Comparison of ENCODE assay signal across 10 cellular contexts in genomic region chr2:159612255-159612901, GRCh38. TPM values are rescaled to one million over a fixed set of nuclear protein-coding genes. Genes with fewer than 3 reads are reported as not detected.
DNase-seq lines count a peak whose midpoint lies in the region; ATAC-seq, FAIRE-seq and TF ChIP-seq lines count a peak whose summit lies in the region.
"Had no signal": no experiment of that assay in that cellular context is flagged by ENCODE, and none has a peak within 500 bp of the region (broad histone marks: within the 10 kb centered on the region; RNA-seq: fewer than 3 reads in every experiment).

No MANE protein-coding gene starts in this region.

- DNase-seq in DMS79 (lab: John Stamatoyannopoulos, UW) (peak; percentile 49), NCI-H1930 (lab: John Stamatoyannopoulos, UW) (peak; percentile 11 to 40), bronchial epithelial cell (ENCODE audit: low read depth) (peak; percentile 37), myocyte (ENCODE audit: low read depth) (peak; percentile 65), mesenteric fat pad (ENCODE audit: low spot score) (no peak), SHP77 treated with DMSO at 0.1 percent for 48 hours (lab: John Stamatoyannopoulos, UW) (no peak)
- DNase-seq in stimulated activated naive CD4-positive, alpha-beta T cell treated with Interleukin-2 at 50 U/mL for 16 hours (lab: John Stamatoyannopoulos, UW), result no peak
- no peak for DNase-seq in stimulated activated naive B cell treated with anti-CD40 and anti-IgM and Interleukin-4, amounts not matched to agents 10 μg/mL and 1 μg/mL and 100 μg/mL, for 72 hours
- DNase-seq: T-cell had no signal

- no peaks in the 10 kb centered on the region for H3K36me3 Mint-ChIP-seq in stimulated activated naive B cell treated with anti-CD40 and anti-IgM and Interleukin-4, amounts not matched to agents 10 μg/mL and 1 μg/mL and 100 μg/mL, for 72 hours

- H3K27me3 Mint-ChIP-seq in stimulated activated naive B cell treated with anti-CD40 and anti-IgM and Interleukin-4, amounts not matched to agents 10 μg/mL and 1 μg/mL and 100 μg/mL, for 72 hours, result no peaks in the 10 kb centered on the region

- peaks cover 11 to 20% of the 10 kb centered on the region in 2 donors for H3K4me1 Mint-ChIP-seq in stimulated activated naive B cell treated with anti-CD40 and anti-IgM and Interleukin-4, amounts not matched to agents 10 μg/mL and 1 μg/mL and 100 μg/mL, for 72 hours

- no peak for TF ChIP-seq CTCF in bronchial epithelial cell (IDR thresholded peaks at IDR 0.05; ENCODE audit: insufficient read depth, low read length, severe bottlenecking)

- H3K36me3 ChIP-seq in bronchial epithelial cell (ENCODE audit: control insufficient read depth, insufficient read depth, low read length), result no peaks in the 10 kb centered on the region

- H3K27me3 ChIP-seq in bronchial epithelial cell (ENCODE audit: control insufficient read depth, insufficient read depth, low read length), result no peaks in the 10 kb centered on the region

- H3K4me3 ChIP-seq in bronchial epithelial cell (ENCODE audit: low read depth, low read length), result no peak overlapping the region

- no peak overlapping the region for H3K4me3 Mint-ChIP-seq in stimulated activated naive B cell treated with anti-CD40 and anti-IgM and Interleukin-4, amounts not matched to agents 10 μg/mL and 1 μg/mL and 100 μg/mL, for 72 hours
- H3K4me3 Mint-ChIP-seq: stimulated activated naive CD8-positive, alpha-beta T cell treated with anti-CD3 and anti-CD28 coated beads, Interleukin-15, Interleukin-2, amounts not matched to agents 100 ng/mL and 50 ng/mL, for 24 hours; T-cell had no signal

- no peak for ATAC-seq in stimulated activated naive B cell treated with anti-CD40 and anti-IgM and Interleukin-4, amounts not matched to agents 10 μg/mL and 1 μg/mL and 100 μg/mL, for 72 hours (replicated peaks)
- ATAC-seq: T-cell had no signal

- no peak overlapping the region for H3K27ac Mint-ChIP-seq in stimulated activated naive B cell treated with anti-CD40 and anti-IgM and Interleukin-4, amounts not matched to agents 10 μg/mL and 1 μg/mL and 100 μg/mL, for 72 hours
- H3K27ac Mint-ChIP-seq: stimulated activated naive CD8-positive, alpha-beta T cell treated with anti-CD3 and anti-CD28 coated beads, Interleukin-15, Interleukin-2, amounts not matched to agents 100 ng/mL and 50 ng/mL, for 24 hours; T-cell had no signal

- no peak for FAIRE-seq in bronchial epithelial cell (lab: Jason Lieb, UNC)

- no peaks in the 10 kb centered on the region for H3K9me3 Mint-ChIP-seq in stimulated activated naive B cell treated with anti-CD40 and anti-IgM and Interleukin-4, amounts not matched to agents 10 μg/mL and 1 μg/mL and 100 μg/mL, for 72 hours
- H3K9me3 Mint-ChIP-seq: stimulated activated naive CD8-positive, alpha-beta T cell treated with anti-CD3 and anti-CD28 coated beads, Interleukin-15, Interleukin-2, amounts not matched to agents 100 ng/mL and 50 ng/mL, for 24 hours; T-cell had no signal

RNA-seq across cellular contexts. Expression of gene BAZ2B, which starts 4.0 kb away (rescaled TPM):
- 37.4 and 51.0 TPM in 2 replicates for total RNA-seq in bronchial epithelial cell
- total RNA-seq in myocyte, result 66.8 and 67.7 TPM in 2 replicates
- polyA plus RNA-seq in myocyte (2012), result 16.0 TPM
- total RNA-seq in mesenteric fat pad, result 55.6 TPM

Comparison
In these comparisons a context has a peak if more than half of its experiments do, and no peak if none do; other contexts are left out.
1. DNase-seq: peak in DMS79 (single experiment), NCI-H1930 (2 of 2), bronchial epithelial cell (single experiment) and myocyte (single experiment); none in mesenteric fat pad (single experiment), stimulated activated naive CD4-positive, alpha-beta T cell treated with Interleukin-2 at 50 U/mL for 16 hours (single experiment), stimulated activated naive B cell treated with anti-CD40 and anti-IgM and Interleukin-4, amounts not matched to agents 10 μg/mL and 1 μg/mL and 100 μg/mL, for 72 hours (single experiment) and SHP77 treated with DMSO at 0.1 percent for 48 hours (single experiment).